Comparison of ENCODE assay signal across 34 cellular contexts in the genomic region with DNA sequence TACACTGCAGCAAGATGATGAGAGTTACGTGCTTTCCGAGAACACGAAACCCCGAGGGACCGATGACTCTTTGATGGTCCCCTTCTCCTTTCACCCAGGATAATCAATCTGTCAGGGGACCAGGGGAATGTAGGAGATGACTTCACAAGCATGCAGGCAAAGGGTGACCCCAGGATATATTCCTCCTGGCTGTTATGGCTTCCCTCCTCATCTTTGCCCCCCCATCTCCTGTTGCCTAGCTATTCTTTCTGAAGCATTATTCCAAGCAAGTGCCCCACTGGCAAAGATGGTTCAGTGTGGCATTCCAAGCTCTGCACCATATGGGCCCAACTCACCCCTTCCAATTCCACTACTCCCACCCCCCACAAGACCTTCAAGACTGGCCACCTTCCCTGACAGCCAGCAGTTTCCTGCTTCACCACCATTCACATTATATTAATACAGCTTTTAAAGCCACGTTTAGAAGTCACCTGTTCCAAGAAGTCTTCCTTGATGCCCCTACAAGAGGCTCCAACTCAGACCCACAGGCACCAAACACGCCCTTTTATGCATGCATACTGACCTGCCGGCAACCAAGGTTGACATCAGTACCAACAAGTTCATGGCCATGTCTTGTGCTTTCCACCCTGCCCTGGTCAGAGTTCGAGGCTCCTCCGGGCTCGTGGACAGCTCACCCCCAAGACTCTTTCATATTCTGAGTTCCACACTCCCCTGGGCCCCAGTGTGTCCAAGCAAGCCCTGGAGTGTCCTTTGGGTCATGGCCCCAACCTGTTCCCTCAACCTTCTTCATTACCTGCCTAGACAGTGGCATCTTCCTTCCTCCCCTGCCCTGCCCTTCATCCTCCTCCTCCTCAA.
"Had no signal": no experiment of that assay in that cellular context is flagged by ENCODE, and none has a peak within 500 bp of the region (broad histone marks: within the 10 kb centered on the region; RNA-seq: fewer than 3 reads in every experiment).

No MANE protein-coding gene starts in this region.

- H3K36me3 ChIP-seq: brain microvascular endothelial cell, MG63, Peyer's patch, SJSA1 had no signal

- H3K27ac ChIP-seq: brain microvascular endothelial cell, Peyer's patch, SJSA1 had no signal

- H3K4me1 ChIP-seq: Peyer's patch, SJSA1 had no signal

- H3K4me2 ChIP-seq: SK-N-SH had no signal

- H3K4me3 ChIP-seq: MG63, Peyer's patch, SJSA1 had no signal

- H3K27me3 ChIP-seq: MG63, Peyer's patch had no signal

- ATAC-seq: activated CD8-positive, alpha-beta T cell treated with anti-CD3 and anti-CD28 coated beads for 36 hours; activated T-cell treated with anti-CD3 and anti-CD28 coated beads, Interleukin-2, amount 50 U/mL, for 72 hours; activated T-helper 17 cell treated with anti-CD3 and anti-CD28 coated beads, Interleukin-2, amount 50 U/mL, for 72 hours; PC-3 had no signal

- DNase-seq: activated CD4-positive, alpha-beta T cell treated with anti-CD3 and anti-CD28 coated beads, Interleukin-2, amount 10 ng/mL, durations not matched to agents 24 days and 14 days; activated CD4-positive, alpha-beta T cell treated with anti-CD3 and anti-CD28 coated beads, Interleukin-2, amount 50 U/mL, for 4 hours; activated CD8-positive, alpha-beta T cell treated with anti-CD3 and anti-CD28 coated beads for 36 hours; activated effector memory CD4-positive, alpha-beta T cell treated with anti-CD3 and anti-CD28 coated beads, Interleukin-2, amount 50 U/mL, for 16 hours; activated naive CD4-positive, alpha-beta T cell; activated naive CD4-positive, alpha-beta T cell treated with anti-CD3 and anti-CD28 coated beads, Interleukin-2, amount 50 U/mL, for 16 hours; activated naive CD8-positive, alpha-beta T cell treated with anti-CD3 and anti-CD28 coated beads for 36 hours; activated T-cell treated with anti-CD3 and anti-CD28 coated beads, Interleukin-2, amount 50 U/mL, for 1 hour; activated T-cell treated with anti-CD3 and anti-CD28 coated beads, Interleukin-2, amount 50 U/mL, for 72 hours; amniotic stem cell; aorta; brain microvascular endothelial cell; central memory CD4-positive, alpha-beta T cell; Kasumi-1; KG1; MG63; MV-4-11; NCI-H1092; NCI-H1436 treated with DMSO at 0.1 percent for 48 hours; NCI-H1694 treated with DMSO at 0.1 percent for 48 hours; NCI-H2029; NCI-H2107; NCI-H2171; NCI-H510A; NCI-H526; NCI-H748 treated with DMSO at 0.1 percent for 48 hours; NK-92 treated with Interleukin-12 subunit alpha and Interleukin-12 subunit beta, amount 100 ng/mL, for 24 hours; PC-3; RPMI8226; SHP77 treated with DMSO at 0.1 percent for 48 hours; SK-N-SH had no signal

- H3K9ac ChIP-seq: SK-N-SH had no signal

- H3K9me3 ChIP-seq: MG63, Peyer's patch, SJSA1, SK-N-SH had no signal
